In the genomic region with DNA sequence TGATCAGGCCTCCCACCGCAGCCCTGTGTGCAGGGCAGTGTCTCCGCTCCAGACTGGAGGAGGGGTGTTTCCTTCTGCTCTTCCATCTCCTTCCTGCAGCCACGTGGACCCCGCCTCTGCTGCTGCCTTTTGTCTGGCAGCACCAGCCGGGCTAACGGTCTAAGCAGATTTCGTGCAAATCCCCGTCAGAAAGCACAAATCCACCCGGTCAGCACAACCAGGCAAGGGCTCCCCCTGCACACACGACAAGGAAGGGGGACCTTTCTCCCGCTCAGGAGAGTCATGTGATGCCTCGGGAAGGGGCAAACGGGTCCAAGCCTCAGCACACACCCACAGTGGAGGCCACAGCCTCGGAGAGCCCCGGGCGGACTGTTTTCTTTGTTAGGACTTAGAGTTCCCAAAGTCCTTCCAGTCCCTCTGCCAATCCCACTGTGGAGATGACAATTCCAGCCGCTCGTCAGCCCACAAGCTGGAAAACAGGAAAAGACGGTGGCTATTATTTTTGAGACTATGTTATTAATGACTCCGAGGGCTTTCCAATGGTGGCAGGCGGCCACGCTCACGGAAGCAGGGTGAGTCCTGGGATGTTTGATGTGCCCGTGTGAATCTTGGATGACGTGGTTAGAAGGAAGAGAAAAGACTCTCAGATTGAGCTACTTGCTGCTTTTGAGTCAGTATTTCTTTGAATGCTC, we compare ENCODE assay signal across 9 cellular contexts. TPM values are rescaled to one million over a fixed set of nuclear protein-coding genes. Genes with fewer than 3 reads are reported as not detected.
DNase-seq lines count a peak whose midpoint lies in the region; ATAC-seq and TF ChIP-seq lines count a peak whose summit lies in the region.
"Had no signal": no experiment of that assay in that cellular context is flagged by ENCODE, and none has a peak within 500 bp of the region (broad histone marks: within the 10 kb centered on the region; RNA-seq: fewer than 3 reads in every experiment).

No MANE protein-coding gene starts in this region.

- H3K36me3 ChIP-seq in parathyroid adenoma (ENCODE audit: control insufficient read depth, insufficient read depth, low read length) (no peaks in the 10 kb centered on the region), Peyer's patch (no peaks in the 10 kb centered on the region)

- H3K4me1 ChIP-seq in parathyroid adenoma (no peaks in the 10 kb centered on the region), Peyer's patch (no peaks in the 10 kb centered on the region)

- no peak for ATAC-seq in HG02610 (IDR thresholded peaks at IDR 0.05; ENCODE audit: unreplicated experiment)
- no peak for ATAC-seq in GM18502 (IDR thresholded peaks at IDR 0.05; ENCODE audit: poor library complexity, unreplicated experiment)

- H3K27ac ChIP-seq in parathyroid adenoma = peak overlapping the region; percentile 32
- H3K27ac ChIP-seq in Peyer's patch = peak overlapping the region in 2 of 4 donors; percentile 5 to 17

- no peak overlapping the region for H2AFZ ChIP-seq in parathyroid adenoma

- H3K27me3 ChIP-seq in parathyroid adenoma (ENCODE audit: control insufficient read depth, insufficient read depth, low read length) = no peaks in the 10 kb centered on the region
- no peaks in the 10 kb centered on the region for H3K27me3 ChIP-seq in Peyer's patch

- no peak overlapping the region for H3K4me3 ChIP-seq in parathyroid adenoma (ENCODE audit: low read depth, low read length)
- no peak overlapping the region for H3K4me3 ChIP-seq in Peyer's patch

- TF ChIP-seq POLR2A in Peyer's patch (IDR thresholded peaks at IDR 0.05) = no peak

- no peak overlapping the region for H3K9ac ChIP-seq in parathyroid adenoma

- H3K4me2 ChIP-seq in parathyroid adenoma (ENCODE audit: low read length) = no peak overlapping the region

- no peak for TF ChIP-seq CTCF in parathyroid adenoma (IDR thresholded peaks at IDR 0.05)
- no peak for TF ChIP-seq CTCF in Peyer's patch (IDR thresholded peaks at IDR 0.05)

- H3K9me3 ChIP-seq in parathyroid adenoma (ENCODE audit: control insufficient read depth, low read length) (no peaks in the 10 kb centered on the region), Peyer's patch (no peaks in the 10 kb centered on the region)

- no peaks in the 10 kb centered on the region for H3K79me2 ChIP-seq in parathyroid adenoma

- DNase-seq in AG20443 (ENCODE audit: low spot score) = peak; percentile 71
- DNase-seq in UCSD-AML1 (lab: John Stamatoyannopoulos, UW; ENCODE audit: unreplicated experiment) = peak; percentile 59
- DNase-seq in foreskin melanocyte = peak; percentile 84
- DNase-seq in Peyer's patch = no peak
- DNase-seq in hippocampal formation (lab: John Stamatoyannopoulos, UW) = no peak
- DNase-seq: NCI-H1105 had no signal

RNA-seq across cellular contexts. Expression of a gene that starts 22.5 kb away (rescaled TPM):
- total RNA-seq in Peyer's patch = 10 to 100 TPM in 3 of 4 donors, 1 to 10 TPM in 1; 7.4 to 54.3 (median 47.0) TPM

Comparison
In these comparisons a context has a peak if more than half of its experiments do, and no peak if none do; other contexts are left out.
1. DNase-seq: peak in AG20443 (single experiment), UCSD-AML1 (single experiment) and foreskin melanocyte (single experiment); none in Peyer's patch (0 of 3) and hippocampal formation (0 of 2).